Comparison of ENCODE assay signal across 1 cellular context in genomic region chr17:79821331-79822095, GRCh38.
TF ChIP-seq lines count a peak whose summit lies in the region.

No MANE protein-coding gene starts in this region.

TF ChIP-seq in HepG2, 621 proteins besides CTCF, POLR2A, EP300 and RAD21 (continued from another document and continues in another):
- TF ChIP-seq GTF2F1 (IDR thresholded peaks at IDR 0.05; ENCODE audit: low read length) (no peak), FIP1L1 (IDR thresholded peaks at IDR 0.05; ENCODE audit: borderline replicate concordance, insufficient read depth, low read depth, low read length) (no peak), ZNF326 (CRISPR knock-in tag; IDR thresholded peaks at IDR 0.05; ENCODE audit: borderline replicate concordance) (no peak), ZFP90 (CRISPR knock-in tag; IDR thresholded peaks at IDR 0.05; ENCODE audit: borderline replicate concordance) (peak; percentile 92), ZNF274 (CRISPR knock-in tag; IDR thresholded peaks at IDR 0.05) (no peak), ZNF232 (CRISPR knock-in tag; IDR thresholded peaks at IDR 0.05; ENCODE audit: borderline replicate concordance) (peak; percentile 28; the same call in 1 of the 2 replicates), ONECUT2 (CRISPR knock-in tag; IDR thresholded peaks at IDR 0.05) (peak; percentile 100), GZF1 (CRISPR knock-in tag; IDR thresholded peaks at IDR 0.05) (no peak), ZNF335 (CRISPR knock-in tag; IDR thresholded peaks at IDR 0.05) (0 out of 2 replicates have a peak, but pooled peaks have one; percentile 9), GFI1 (CRISPR knock-in tag; IDR thresholded peaks at IDR 0.05; ENCODE audit: borderline replicate concordance) (no peak), ZNF124 (CRISPR knock-in tag; IDR thresholded peaks at IDR 0.05) (peak; percentile 93), ZNF816 (CRISPR knock-in tag; IDR thresholded peaks at IDR 0.05; ENCODE audit: borderline replicate concordance) (0 out of 2 replicates have a peak, but pooled peaks have one; percentile 84), MAFK (conservative IDR thresholded peaks at IDR 0.05 in 1 of 2, IDR thresholded peaks at IDR 0.05 in 1 of 2; ENCODE audit: low read length in 2 of 2) (no peak), LRRFIP1 (CRISPR knock-in tag; conservative IDR thresholded peaks at IDR 0.05) (no peak), ZNF292 (CRISPR knock-in tag; IDR thresholded peaks at IDR 0.05; ENCODE audit: borderline replicate concordance, low read depth) (peak; percentile 89; the same call in 1 of the 2 replicates), TERF1 (CRISPR knock-in tag; IDR thresholded peaks at IDR 0.05) (no peak), ZKSCAN5 (CRISPR knock-in tag; IDR thresholded peaks at IDR 0.05) (no peak), TOE1 (CRISPR knock-in tag; IDR thresholded peaks at IDR 0.05) (0 out of 2 replicates have a peak, but pooled peaks have one; percentile 84), ZNF17 (CRISPR knock-in tag; IDR thresholded peaks at IDR 0.05) (no peak), KDM3A (CRISPR knock-in tag; IDR thresholded peaks at IDR 0.05; ENCODE audit: low read depth) (peak; percentile 67; the same call in 1 of the 2 replicates), NR2F6 (IDR thresholded peaks at IDR 0.05) (peak; percentile 91), NR2F6 (CRISPR knock-in tag; IDR thresholded peaks at IDR 0.05) (peak; percentile 89), HNRNPK (IDR thresholded peaks at IDR 0.05; ENCODE audit: low read depth, low read length, poor library complexity, severe bottlenecking) (no peak), ZSCAN12 (CRISPR knock-in tag; IDR thresholded peaks at IDR 0.05) (no peak), REXO4 (CRISPR knock-in tag; IDR thresholded peaks at IDR 0.05; ENCODE audit: borderline replicate concordance) (no peak), ZFY (CRISPR knock-in tag; IDR thresholded peaks at IDR 0.05) (peak; percentile 45; the same call in 1 of the 2 replicates), ARID5B (CRISPR knock-in tag; IDR thresholded peaks at IDR 0.05) (peak; percentile 97), ZNF34 (CRISPR knock-in tag; IDR thresholded peaks at IDR 0.05; ENCODE audit: borderline replicate concordance) (no peak), ZNF530 (CRISPR knock-in tag; IDR thresholded peaks at IDR 0.05; ENCODE audit: low read depth) (no peak)
- TF ChIP-seq, protein P1, sequence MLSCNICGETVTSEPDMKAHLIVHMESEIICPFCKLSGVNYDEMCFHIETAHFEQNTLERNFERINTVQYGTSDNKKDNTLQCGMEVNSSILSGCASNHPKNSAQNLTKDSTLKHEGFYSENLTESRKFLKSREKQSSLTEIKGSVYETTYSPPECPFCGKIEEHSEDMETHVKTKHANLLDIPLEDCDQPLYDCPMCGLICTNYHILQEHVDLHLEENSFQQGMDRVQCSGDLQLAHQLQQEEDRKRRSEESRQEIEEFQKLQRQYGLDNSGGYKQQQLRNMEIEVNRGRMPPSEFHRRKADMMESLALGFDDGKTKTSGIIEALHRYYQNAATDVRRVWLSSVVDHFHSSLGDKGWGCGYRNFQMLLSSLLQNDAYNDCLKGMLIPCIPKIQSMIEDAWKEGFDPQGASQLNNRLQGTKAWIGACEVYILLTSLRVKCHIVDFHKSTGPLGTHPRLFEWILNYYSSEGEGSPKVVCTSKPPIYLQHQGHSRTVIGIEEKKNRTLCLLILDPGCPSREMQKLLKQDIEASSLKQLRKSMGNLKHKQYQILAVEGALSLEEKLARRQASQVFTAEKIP (CRISPR knock-in tag; IDR thresholded peaks at IDR 0.05; ENCODE audit: borderline replicate concordance), result no peak
- TF ChIP-seq, protein P2, sequence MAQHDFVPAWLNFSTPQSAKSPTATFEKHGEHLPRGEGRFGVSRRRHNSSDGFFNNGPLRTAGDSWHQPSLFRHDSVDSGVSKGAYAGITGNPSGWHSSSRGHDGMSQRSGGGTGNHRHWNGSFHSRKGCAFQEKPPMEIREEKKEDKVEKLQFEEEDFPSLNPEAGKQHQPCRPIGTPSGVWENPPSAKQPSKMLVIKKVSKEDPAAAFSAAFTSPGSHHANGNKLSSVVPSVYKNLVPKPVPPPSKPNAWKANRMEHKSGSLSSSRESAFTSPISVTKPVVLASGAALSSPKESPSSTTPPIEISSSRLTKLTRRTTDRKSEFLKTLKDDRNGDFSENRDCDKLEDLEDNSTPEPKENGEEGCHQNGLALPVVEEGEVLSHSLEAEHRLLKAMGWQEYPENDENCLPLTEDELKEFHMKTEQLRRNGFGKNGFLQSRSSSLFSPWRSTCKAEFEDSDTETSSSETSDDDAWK (CRISPR knock-in tag; IDR thresholded peaks at IDR 0.05), result no peak
- TF ChIP-seq, protein P3, sequence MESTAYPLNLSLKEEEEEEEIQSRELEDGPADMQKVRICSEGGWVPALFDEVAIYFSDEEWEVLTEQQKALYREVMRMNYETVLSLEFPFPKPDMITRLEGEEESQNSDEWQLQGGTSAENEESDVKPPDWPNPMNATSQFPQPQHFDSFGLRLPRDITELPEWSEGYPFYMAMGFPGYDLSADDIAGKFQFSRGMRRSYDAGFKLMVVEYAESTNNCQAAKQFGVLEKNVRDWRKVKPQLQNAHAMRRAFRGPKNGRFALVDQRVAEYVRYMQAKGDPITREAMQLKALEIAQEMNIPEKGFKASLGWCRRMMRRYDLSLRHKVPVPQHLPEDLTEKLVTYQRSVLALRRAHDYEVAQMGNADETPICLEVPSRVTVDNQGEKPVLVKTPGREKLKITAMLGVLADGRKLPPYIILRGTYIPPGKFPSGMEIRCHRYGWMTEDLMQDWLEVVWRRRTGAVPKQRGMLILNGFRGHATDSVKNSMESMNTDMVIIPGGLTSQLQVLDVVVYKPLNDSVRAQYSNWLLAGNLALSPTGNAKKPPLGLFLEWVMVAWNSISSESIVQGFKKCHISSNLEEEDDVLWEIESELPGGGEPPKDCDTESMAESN (CRISPR knock-in tag; conservative IDR thresholded peaks at IDR 0.05), result peak; percentile 99
- TF ChIP-seq, protein P4, sequence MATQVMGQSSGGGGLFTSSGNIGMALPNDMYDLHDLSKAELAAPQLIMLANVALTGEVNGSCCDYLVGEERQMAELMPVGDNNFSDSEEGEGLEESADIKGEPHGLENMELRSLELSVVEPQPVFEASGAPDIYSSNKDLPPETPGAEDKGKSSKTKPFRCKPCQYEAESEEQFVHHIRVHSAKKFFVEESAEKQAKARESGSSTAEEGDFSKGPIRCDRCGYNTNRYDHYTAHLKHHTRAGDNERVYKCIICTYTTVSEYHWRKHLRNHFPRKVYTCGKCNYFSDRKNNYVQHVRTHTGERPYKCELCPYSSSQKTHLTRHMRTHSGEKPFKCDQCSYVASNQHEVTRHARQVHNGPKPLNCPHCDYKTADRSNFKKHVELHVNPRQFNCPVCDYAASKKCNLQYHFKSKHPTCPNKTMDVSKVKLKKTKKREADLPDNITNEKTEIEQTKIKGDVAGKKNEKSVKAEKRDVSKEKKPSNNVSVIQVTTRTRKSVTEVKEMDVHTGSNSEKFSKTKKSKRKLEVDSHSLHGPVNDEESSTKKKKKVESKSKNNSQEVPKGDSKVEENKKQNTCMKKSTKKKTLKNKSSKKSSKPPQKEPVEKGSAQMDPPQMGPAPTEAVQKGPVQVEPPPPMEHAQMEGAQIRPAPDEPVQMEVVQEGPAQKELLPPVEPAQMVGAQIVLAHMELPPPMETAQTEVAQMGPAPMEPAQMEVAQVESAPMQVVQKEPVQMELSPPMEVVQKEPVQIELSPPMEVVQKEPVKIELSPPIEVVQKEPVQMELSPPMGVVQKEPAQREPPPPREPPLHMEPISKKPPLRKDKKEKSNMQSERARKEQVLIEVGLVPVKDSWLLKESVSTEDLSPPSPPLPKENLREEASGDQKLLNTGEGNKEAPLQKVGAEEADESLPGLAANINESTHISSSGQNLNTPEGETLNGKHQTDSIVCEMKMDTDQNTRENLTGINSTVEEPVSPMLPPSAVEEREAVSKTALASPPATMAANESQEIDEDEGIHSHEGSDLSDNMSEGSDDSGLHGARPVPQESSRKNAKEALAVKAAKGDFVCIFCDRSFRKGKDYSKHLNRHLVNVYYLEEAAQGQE (IDR thresholded peaks at IDR 0.05; ENCODE audit: borderline replicate concordance in 1 of 2, low read depth in 1 of 2, low read length in 2 of 2), result 0 out of 4 replicates have a peak, but pooled peaks of 1 of the 2 experiments have one; percentile 15
- TF ChIP-seq, protein P5, sequence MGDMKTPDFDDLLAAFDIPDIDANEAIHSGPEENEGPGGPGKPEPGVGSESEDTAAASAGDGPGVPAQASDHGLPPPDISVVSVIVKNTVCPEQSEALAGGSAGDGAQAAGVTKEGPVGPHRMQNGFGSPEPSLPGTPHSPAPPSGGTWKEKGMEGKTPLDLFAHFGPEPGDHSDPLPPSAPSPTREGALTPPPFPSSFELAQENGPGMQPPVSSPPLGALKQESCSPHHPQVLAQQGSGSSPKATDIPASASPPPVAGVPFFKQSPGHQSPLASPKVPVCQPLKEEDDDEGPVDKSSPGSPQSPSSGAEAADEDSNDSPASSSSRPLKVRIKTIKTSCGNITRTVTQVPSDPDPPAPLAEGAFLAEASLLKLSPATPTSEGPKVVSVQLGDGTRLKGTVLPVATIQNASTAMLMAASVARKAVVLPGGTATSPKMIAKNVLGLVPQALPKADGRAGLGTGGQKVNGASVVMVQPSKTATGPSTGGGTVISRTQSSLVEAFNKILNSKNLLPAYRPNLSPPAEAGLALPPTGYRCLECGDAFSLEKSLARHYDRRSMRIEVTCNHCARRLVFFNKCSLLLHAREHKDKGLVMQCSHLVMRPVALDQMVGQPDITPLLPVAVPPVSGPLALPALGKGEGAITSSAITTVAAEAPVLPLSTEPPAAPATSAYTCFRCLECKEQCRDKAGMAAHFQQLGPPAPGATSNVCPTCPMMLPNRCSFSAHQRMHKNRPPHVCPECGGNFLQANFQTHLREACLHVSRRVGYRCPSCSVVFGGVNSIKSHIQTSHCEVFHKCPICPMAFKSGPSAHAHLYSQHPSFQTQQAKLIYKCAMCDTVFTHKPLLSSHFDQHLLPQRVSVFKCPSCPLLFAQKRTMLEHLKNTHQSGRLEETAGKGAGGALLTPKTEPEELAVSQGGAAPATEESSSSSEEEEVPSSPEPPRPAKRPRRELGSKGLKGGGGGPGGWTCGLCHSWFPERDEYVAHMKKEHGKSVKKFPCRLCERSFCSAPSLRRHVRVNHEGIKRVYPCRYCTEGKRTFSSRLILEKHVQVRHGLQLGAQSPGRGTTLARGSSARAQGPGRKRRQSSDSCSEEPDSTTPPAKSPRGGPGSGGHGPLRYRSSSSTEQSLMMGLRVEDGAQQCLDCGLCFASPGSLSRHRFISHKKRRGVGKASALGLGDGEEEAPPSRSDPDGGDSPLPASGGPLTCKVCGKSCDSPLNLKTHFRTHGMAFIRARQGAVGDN (CRISPR knock-in tag; IDR thresholded peaks at IDR 0.05), result peak; percentile 65; the same call in 1 of the 2 replicates
- TF ChIP-seq, protein P6, sequence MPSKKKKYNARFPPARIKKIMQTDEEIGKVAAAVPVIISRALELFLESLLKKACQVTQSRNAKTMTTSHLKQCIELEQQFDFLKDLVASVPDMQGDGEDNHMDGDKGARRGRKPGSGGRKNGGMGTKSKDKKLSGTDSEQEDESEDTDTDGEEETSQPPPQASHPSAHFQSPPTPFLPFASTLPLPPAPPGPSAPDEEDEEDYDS (CRISPR knock-in tag; IDR thresholded peaks at IDR 0.05), result no peak
- TF ChIP-seq, protein P7, sequence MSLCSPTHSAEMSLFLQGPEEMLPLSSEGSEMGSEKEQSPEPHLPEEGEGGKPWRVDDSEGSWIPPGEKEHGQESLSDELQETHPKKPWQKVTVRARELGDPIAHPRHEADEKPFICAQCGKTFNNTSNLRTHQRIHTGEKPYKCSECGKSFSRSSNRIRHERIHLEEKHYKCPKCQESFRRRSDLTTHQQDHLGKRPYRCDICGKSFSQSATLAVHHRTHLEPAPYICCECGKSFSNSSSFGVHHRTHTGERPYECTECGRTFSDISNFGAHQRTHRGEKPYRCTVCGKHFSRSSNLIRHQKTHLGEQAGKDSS (CRISPR knock-in tag; IDR thresholded peaks at IDR 0.05; ENCODE audit: borderline replicate concordance, low read depth), result peak; percentile 32; the same call in 1 of the 2 replicates
